In the genomic region with DNA sequence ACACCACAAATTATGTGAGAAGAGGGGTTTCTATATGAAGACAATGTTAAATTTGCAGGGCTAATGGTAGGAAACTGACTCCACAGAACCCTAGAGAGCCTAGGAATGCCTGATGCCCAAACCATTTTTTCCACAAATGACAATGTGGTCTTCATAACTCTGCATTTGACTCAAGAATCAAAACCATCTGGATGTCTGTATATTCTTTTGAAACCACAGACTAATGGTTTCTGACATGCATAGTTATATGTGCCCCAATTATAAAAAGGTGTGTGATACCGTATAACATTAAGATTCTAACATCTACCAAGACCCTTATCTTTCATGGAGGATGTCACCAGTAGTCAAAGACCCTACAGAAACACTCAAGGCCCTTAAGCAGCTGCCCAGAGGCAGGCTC, we compare ENCODE assay signal across 27 cellular contexts.
"Had no signal": no experiment of that assay in that cellular context is flagged by ENCODE, and none has a peak within 500 bp of the region (broad histone marks: within the 10 kb centered on the region; RNA-seq: fewer than 3 reads in every experiment).

No MANE protein-coding gene starts in this region.

- H3K4me1 ChIP-seq: foreskin keratinocyte, gastrocnemius medialis, heart left ventricle had no signal

- H3K4me3 ChIP-seq: coronary artery, dorsolateral prefrontal cortex, gastrocnemius medialis, heart left ventricle had no signal

- H3K9me3 ChIP-seq: gastrocnemius medialis had no signal

- H3K27me3 ChIP-seq: brain microvascular endothelial cell, dorsolateral prefrontal cortex, foreskin keratinocyte, gastrocnemius medialis, heart left ventricle had no signal

- H3K36me3 ChIP-seq: brain microvascular endothelial cell, gastrocnemius medialis, heart left ventricle, WERI-Rb-1 had no signal

- DNase-seq: activated B cell treated with CpG ODN at 0.5 μM for 24 hours; activated CD4-positive, alpha-beta memory T cell treated with anti-CD3 and anti-CD28 coated beads for 36 hours; activated CD4-positive, alpha-beta T cell treated with anti-CD3 and anti-CD28 coated beads for 48 hours; activated CD8-positive, alpha-beta memory T cell treated with anti-CD3 and anti-CD28 coated beads, Interleukin-2, amount 10 ng/mL, durations not matched to agents 7 days and 5 days; activated CD8-positive, alpha-beta memory T cell treated with anti-CD3 and anti-CD28 coated beads, Interleukin-2, amount 50 U/mL, for 4 hours; activated CD8-positive, alpha-beta T cell treated with anti-CD3 and anti-CD28 coated beads, Interleukin-2, amount 10 ng/mL, durations not matched to agents 7 days and 5 days; activated gamma-delta T cell; activated naive CD4-positive, alpha-beta T cell; activated naive CD4-positive, alpha-beta T cell treated with anti-CD3 and anti-CD28 coated beads, Interleukin-2, amount 10 ng/mL, durations not matched to agents 7 days and 5 days; activated naive CD8-positive, alpha-beta T cell treated with anti-CD3 and anti-CD28 coated beads, Interleukin-2, amount 10 ng/mL, durations not matched to agents 7 days and 5 days; activated T-cell treated with anti-CD3 and anti-CD28 coated beads, Interleukin-2, amount 50 U/mL, for 1 hour; activated T-cell treated with anti-CD3 and anti-CD28 coated beads, Interleukin-2, amount 50 U/mL, for 48 hours; amniotic stem cell; anterior cingulate cortex; brain microvascular endothelial cell; dorsolateral prefrontal cortex; effector memory CD4-positive, alpha-beta T cell; endodermal cell; foreskin keratinocyte; gastrocnemius medialis; glutamatergic neuron; heart left ventricle; T-helper 1 cell; T-helper 17 cell; T1000; WERI-Rb-1 had no signal

- H3K27ac ChIP-seq: brain microvascular endothelial cell, coronary artery, dorsolateral prefrontal cortex, foreskin keratinocyte, gastrocnemius medialis, heart left ventricle, WERI-Rb-1 had no signal
